15 cellular contexts compared by ENCODE assay signal in genomic region chr16:11175106-11175795, GRCh38.
DNase-seq lines count a peak whose midpoint lies in the region; ATAC-seq and TF ChIP-seq lines count a peak whose summit lies in the region.
"Had no signal": no experiment of that assay in that cellular context is flagged by ENCODE, and none has a peak within 500 bp of the region (broad histone marks: within the 10 kb centered on the region; RNA-seq: fewer than 3 reads in every experiment).

No MANE protein-coding gene starts in this region.

- TF ChIP-seq CTCF in CD8-positive, alpha-beta T cell (IDR thresholded peaks at IDR 0.05), result no peak
- TF ChIP-seq CTCF in vagina (IDR thresholded peaks at IDR 0.05), result no peak
- TF ChIP-seq CTCF in progenitor cell of endocrine pancreas (IDR thresholded peaks at IDR 0.05; ENCODE audit: unreplicated experiment), result no peak

- no peaks in the 10 kb centered on the region for H3K27me3 ChIP-seq in CD8-positive, alpha-beta T cell (ENCODE audit: insufficient read depth, low read length)
- H3K27me3 ChIP-seq in vagina, result no peaks in the 10 kb centered on the region
- H3K27me3 ChIP-seq: body of pancreas, esophagus squamous epithelium had no signal

- no peak overlapping the region for H3K4me3 ChIP-seq in CD8-positive, alpha-beta T cell (ENCODE audit: low read depth, low read length)
- no peak overlapping the region for H3K4me3 ChIP-seq in vagina
- H3K4me3 ChIP-seq: body of pancreas, esophagus squamous epithelium, K562 had no signal

- ATAC-seq in CD8-positive, alpha-beta T cell, result no peak
- ATAC-seq in GM18505 (IDR thresholded peaks at IDR 0.05; ENCODE audit: unreplicated experiment) (peak; percentile 5), T-cell (replicated peaks in 1 of 4) (no peak)
- ATAC-seq: body of pancreas, K562, right cardiac atrium had no signal

- intact Hi-C loops in CD8-positive, alpha-beta T cell (cut with DNase I, micrococcal nuclease), result no loop called here
- intact Hi-C loops in vagina (cut with DNase I), result no loop called here

- TF ChIP-seq POLR2A in GM18505 (IDR thresholded peaks at IDR 0.05; ENCODE audit: borderline replicate concordance, extremely low read depth, insufficient read depth, insufficient read length), result no peak
- TF ChIP-seq POLR2A in vagina (IDR thresholded peaks at IDR 0.05), result no peak

- no peak overlapping the region for H3K27ac ChIP-seq in CD8-positive, alpha-beta T cell (ENCODE audit: low read depth, low read length)
- H3K27ac ChIP-seq in vagina, result no peak overlapping the region
- H3K27ac ChIP-seq: body of pancreas had no signal

- peak overlapping the region; percentile 20 for H3K27ac Mint-ChIP-seq in CD8-positive, alpha-beta T cell
- peak overlapping the region; percentile 15 to 77 for H3K27ac Mint-ChIP-seq in T-cell
- H3K27ac Mint-ChIP-seq in progenitor cell of endocrine pancreas, result no peak overlapping the region
- H3K27ac Mint-ChIP-seq: CD14-positive monocyte had no signal

- H3K36me3 ChIP-seq in CD8-positive, alpha-beta T cell (ENCODE audit: insufficient read depth, low read length), result peaks cover 4% of the 10 kb centered on the region
- peaks cover 0 to 15% of the 10 kb centered on the region in 2 donors for H3K36me3 ChIP-seq in vagina

- H3K36me3 Mint-ChIP-seq in CD8-positive, alpha-beta T cell, result peaks cover 51% of the 10 kb centered on the region
- H3K36me3 Mint-ChIP-seq in T-cell (peaks cover 46% of the 10 kb centered on the region), progenitor cell of endocrine pancreas (ENCODE audit: insufficient read depth) (peaks cover 11% of the 10 kb centered on the region)

- no peaks in the 10 kb centered on the region for H3K9me3 ChIP-seq in CD8-positive, alpha-beta T cell (ENCODE audit: low read length)
- no peaks in the 10 kb centered on the region for H3K9me3 ChIP-seq in vagina
- H3K9me3 ChIP-seq: body of pancreas, esophagus squamous epithelium had no signal

- CTCF ChIA-PET in CD8-positive, alpha-beta T cell (lab: Charles Lee), result no interaction called here
- CTCF ChIA-PET in T-cell (lab: Charles Lee), result no interaction called here

- H3K4me1 Mint-ChIP-seq in CD8-positive, alpha-beta T cell (ENCODE audit: low read depth), result peaks cover 2% of the 10 kb centered on the region
- peaks cover 18 to 25% (median 19%) of the 10 kb centered on the region in 3 donors for H3K4me1 Mint-ChIP-seq in T-cell
- no peaks in the 10 kb centered on the region for H3K4me1 Mint-ChIP-seq in progenitor cell of endocrine pancreas (ENCODE audit: low read depth)

- POLR2A ChIA-PET in CD8-positive, alpha-beta T cell (lab: Charles Lee), result no interaction called here
- POLR2A ChIA-PET in T-cell (lab: Charles Lee), result no interaction called here

- H3K27me3 Mint-ChIP-seq in CD8-positive, alpha-beta T cell (ENCODE audit: low read depth), result no peaks in the 10 kb centered on the region
- H3K27me3 Mint-ChIP-seq in T-cell (no peaks in the 10 kb centered on the region), progenitor cell of endocrine pancreas (no peaks in the 10 kb centered on the region)

- no peak for DNase-seq in CD8-positive, alpha-beta T cell
- DNase-seq in T-cell, result no peak
- DNase-seq in left kidney (ENCODE audit: low read depth, low spot score), result peak; percentile 42
- no peak for DNase-seq in effector CD4-positive, alpha-beta T cell
- DNase-seq in vagina (ENCODE audit: extremely low spot score in 2 of 2), result no peak
- DNase-seq in progenitor cell of endocrine pancreas (ENCODE audit: low spot score, unreplicated experiment), result no peak
- DNase-seq: activated gamma-delta T cell, body of pancreas, esophagus squamous epithelium, immature natural killer cell, mammary epithelial cell, right cardiac atrium had no signal

- no peak overlapping the region for H3K4me3 Mint-ChIP-seq in CD8-positive, alpha-beta T cell
- H3K4me3 Mint-ChIP-seq in T-cell (no peak overlapping the region), progenitor cell of endocrine pancreas (ENCODE audit: low read depth) (no peak overlapping the region)
- H3K4me3 Mint-ChIP-seq: CD14-positive monocyte, immature natural killer cell had no signal

- H3K4me1 ChIP-seq in CD8-positive, alpha-beta T cell (ENCODE audit: insufficient read depth, low read length), result no peaks in the 10 kb centered on the region
- no peaks in the 10 kb centered on the region for H3K4me1 ChIP-seq in vagina
- H3K4me1 ChIP-seq: body of pancreas had no signal

- H3K9me3 Mint-ChIP-seq in CD8-positive, alpha-beta T cell, result no peaks in the 10 kb centered on the region
- no peaks in the 10 kb centered on the region for H3K9me3 Mint-ChIP-seq in T-cell
- no peaks in the 10 kb centered on the region for H3K9me3 Mint-ChIP-seq in progenitor cell of endocrine pancreas (ENCODE audit: low read depth)
- H3K9me3 Mint-ChIP-seq: immature natural killer cell had no signal
